ENCODE assay signal across 1 cellular context in the genomic region with DNA sequence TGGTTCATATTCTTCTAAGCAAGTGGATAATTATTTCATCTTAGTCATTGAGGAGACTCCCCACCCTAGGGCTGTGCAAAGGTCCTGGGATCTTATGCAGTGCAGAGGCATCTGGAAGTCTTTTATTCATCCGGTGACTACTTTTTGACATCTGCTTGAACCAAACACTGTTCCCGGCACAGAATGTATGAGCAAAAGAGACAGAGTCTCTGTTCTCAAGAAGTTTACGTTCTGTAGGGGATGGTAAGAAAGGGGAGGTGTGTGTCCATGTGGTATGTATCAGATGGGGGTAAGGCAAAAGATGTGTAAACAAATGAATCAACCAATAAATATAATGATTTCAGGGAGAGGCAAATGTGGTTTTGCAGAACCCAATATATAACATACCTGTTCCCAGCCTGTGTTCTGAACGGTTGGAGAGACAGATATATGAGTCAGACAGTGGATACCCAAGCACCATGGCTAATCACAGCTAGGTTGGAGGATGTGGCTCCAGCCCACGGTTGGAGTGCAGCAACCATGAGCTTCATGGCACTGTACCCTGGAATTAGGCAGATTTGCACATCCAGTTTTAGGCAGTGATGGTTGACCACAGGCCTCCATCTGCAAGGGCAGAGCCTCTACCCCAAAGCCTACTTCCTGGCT.
TF ChIP-seq lines count a peak whose summit lies in the region.

No MANE protein-coding gene starts in this region.

TF ChIP-seq in H1, 55 proteins besides CTCF, POLR2A, EP300 and RAD21:
- no peak for TF ChIP-seq SIN3A (conservative IDR thresholded peaks at IDR 0.05 in 1 of 2, IDR thresholded peaks at IDR 0.05 in 1 of 2; ENCODE audit: low read depth in 1 of 2, low read length in 2 of 2)
- no peak for TF ChIP-seq GABPA (IDR thresholded peaks at IDR 0.05; ENCODE audit: borderline replicate concordance, insufficient read depth, low read length)
- no peak for TF ChIP-seq RXRA (IDR thresholded peaks at IDR 0.05; ENCODE audit: insufficient read depth, low read depth, low read length)
